ENCODE assay signal across 21 cellular contexts in the genomic region with DNA sequence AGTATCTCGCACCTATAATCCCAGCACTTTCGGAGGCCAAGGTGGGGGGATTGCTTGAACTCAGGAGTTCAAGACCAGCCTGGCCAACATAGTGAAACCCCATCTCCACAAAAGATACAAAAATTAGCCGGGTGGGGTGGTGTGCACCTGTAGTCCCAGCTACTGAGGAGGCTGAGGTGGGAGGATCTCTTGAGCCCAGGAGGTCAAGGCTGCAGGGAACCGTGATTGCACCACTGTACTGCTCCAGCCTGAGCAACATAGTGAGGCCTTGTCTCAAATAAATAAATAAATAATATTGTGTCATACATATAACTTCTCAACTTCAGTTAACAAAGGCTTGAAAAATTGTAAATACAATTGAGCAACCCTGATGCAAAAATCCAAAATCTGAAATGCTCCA. TPM values are rescaled to one million over a fixed set of nuclear protein-coding genes. Genes with fewer than 3 reads are reported as not detected.
DNase-seq lines count a peak whose midpoint lies in the region; TF ChIP-seq lines count a peak whose summit lies in the region.
"Had no signal": no experiment of that assay in that cellular context is flagged by ENCODE, and none has a peak within 500 bp of the region (broad histone marks: within the 10 kb centered on the region; RNA-seq: fewer than 3 reads in every experiment).

No MANE protein-coding gene starts in this region.

- H3K4me3 ChIP-seq in DOHH2 (ENCODE audit: low read length) (peak overlapping the region; percentile 34), LNCaP clone FGC (ENCODE audit: low read depth, low read length) (no peak overlapping the region), SU-DHL-6 (ENCODE audit: insufficient read depth, low read length, poor library complexity, severe bottlenecking) (no peak overlapping the region)
- H3K4me3 ChIP-seq: A549; BLaER1 treated with 17β-estradiol and CSF1 and Interleukin-3, amounts not matched to agents 10 nM and 100 nM; GM23248 had no signal

- H3K9me3 ChIP-seq in DOHH2 (ENCODE audit: control insufficient read depth, insufficient read depth, low read length): no peaks in the 10 kb centered on the region
- H3K9me3 ChIP-seq in SU-DHL-6 (ENCODE audit: insufficient read depth, low read length): no peaks in the 10 kb centered on the region
- H3K9me3 ChIP-seq: A549; BE2C; BLaER1 treated with 17β-estradiol and CSF1 and Interleukin-3, amounts not matched to agents 10 nM and 100 nM had no signal

- no peak overlapping the region for H3K4me3 Mint-ChIP-seq in type B pancreatic cell
- H3K4me3 Mint-ChIP-seq: CD14-positive monocyte; CD4-positive, alpha-beta T cell; CD8-positive, alpha-beta memory T cell had no signal

- H3F3A ChIP-seq in DOHH2 (ENCODE audit: control insufficient read depth, insufficient read depth) (peaks cover 26% of the 10 kb centered on the region), SU-DHL-6 (ENCODE audit: insufficient read depth) (peaks cover 38% of the 10 kb centered on the region)

- H3K4me1 ChIP-seq in DOHH2 (ENCODE audit: control insufficient read depth, low read length): peaks cover 77% of the 10 kb centered on the region

- H3K79me2 ChIP-seq in DOHH2 (ENCODE audit: control insufficient read depth, low read length): peaks cover 92% of the 10 kb centered on the region
- peaks cover 84% of the 10 kb centered on the region for H3K79me2 ChIP-seq in SU-DHL-6 (ENCODE audit: insufficient read depth, low read length)

- no peak for DNase-seq in LNCaP clone FGC (ENCODE audit: low read depth)
- no peak for DNase-seq in COR-L47 (lab: John Stamatoyannopoulos, UW)
- no peak for DNase-seq in type B pancreatic cell (ENCODE audit: extremely low spot score, unreplicated experiment)
- DNase-seq in NCI-H82 treated with DMSO at 0.1 percent for 48 hours (lab: John Stamatoyannopoulos, UW; ENCODE audit: unreplicated experiment): no peak
- DNase-seq: 8988T; ACHN; AML-193; BE2C; Calu3; CD4-positive, alpha-beta T cell; CD8-positive, alpha-beta memory T cell; DMS53; DMS79 treated with DMSO at 0.1 percent for 48 hours; GM23248; H7; HCEC 1CT had no signal

- no peaks in the 10 kb centered on the region for H3K27me3 Mint-ChIP-seq in type B pancreatic cell
- H3K27me3 Mint-ChIP-seq: CD4-positive, alpha-beta T cell; CD8-positive, alpha-beta memory T cell had no signal

- H4K20me1 ChIP-seq in DOHH2 (ENCODE audit: control insufficient read depth, insufficient read depth, low read depth, low read length) (peaks cover 7% of the 10 kb centered on the region; the same call in 1 of the 2 replicates), SU-DHL-6 (ENCODE audit: low read depth, low read length) (no peaks in the 10 kb centered on the region)

- H3K27ac ChIP-seq in DOHH2 (ENCODE audit: low read depth, low read length) (peak overlapping the region; percentile 44), SU-DHL-6 (ENCODE audit: low read depth, low read length) (no peak overlapping the region)
- H3K27ac ChIP-seq: A549, GM23248 had no signal

- H3K4me2 ChIP-seq in DOHH2 (ENCODE audit: low read length) (peak overlapping the region; percentile 59), SU-DHL-6 (ENCODE audit: low read depth, low read length, poor library complexity, severe bottlenecking) (peak overlapping the region; percentile 61)
- H3K4me2 ChIP-seq: A549 had no signal

- H3K36me3 ChIP-seq in DOHH2 (ENCODE audit: control insufficient read depth, low read length): peaks cover 66% of the 10 kb centered on the region
- H3K36me3 ChIP-seq in SU-DHL-6 (ENCODE audit: low read length): 0 out of 2 replicates have a peak, but pooled peaks cover 8% of the 10 kb centered on the region

- peaks cover 10% of the 10 kb centered on the region for H3K4me1 Mint-ChIP-seq in type B pancreatic cell (ENCODE audit: unreplicated experiment)

- H3K9me2 ChIP-seq in DOHH2 (replicated peaks; ENCODE audit: control insufficient read depth, low read length) (no peaks in the 10 kb centered on the region), SU-DHL-6 (replicated peaks; ENCODE audit: insufficient read depth, low read length) (no peaks in the 10 kb centered on the region)

- H3K36me3 Mint-ChIP-seq in type B pancreatic cell: peaks cover 18% of the 10 kb centered on the region

- TF ChIP-seq CTCF in DOHH2 (IDR thresholded peaks at IDR 0.05; ENCODE audit: low read depth, low read length, poor library complexity, severe bottlenecking) (no peak), LNCaP clone FGC (IDR thresholded peaks at IDR 0.05; ENCODE audit: control insufficient read depth, extremely low read depth, insufficient read depth) (0 out of 2 replicates have a peak, but pooled peaks have one; percentile 1), SU-DHL-6 (IDR thresholded peaks at IDR 0.05; ENCODE audit: insufficient read depth, low read length, poor library complexity, severe bottlenecking) (no peak), type B pancreatic cell (conservative IDR thresholded peaks at IDR 0.05) (no peak)

- no peaks in the 10 kb centered on the region for H3K27me3 ChIP-seq in DOHH2 (ENCODE audit: control insufficient read depth, low read length)
- no peaks in the 10 kb centered on the region for H3K27me3 ChIP-seq in SU-DHL-6 (ENCODE audit: low read length)
- H3K27me3 ChIP-seq: BE2C; BLaER1 treated with 17β-estradiol and CSF1 and Interleukin-3, amounts not matched to agents 10 nM and 100 nM had no signal

- no peak overlapping the region for H3K27ac Mint-ChIP-seq in type B pancreatic cell
- H3K27ac Mint-ChIP-seq: CD4-positive, alpha-beta T cell; CD8-positive, alpha-beta memory T cell had no signal

- H3K9ac ChIP-seq in SU-DHL-6 (ENCODE audit: low read length): no peak overlapping the region
- H3K9ac ChIP-seq: GM23248 had no signal

- no peak overlapping the region for H2AFZ ChIP-seq in SU-DHL-6 (ENCODE audit: low read depth, low read length, severe bottlenecking)
- H2AFZ ChIP-seq: GM23248 had no signal

- H3K9me3 Mint-ChIP-seq in type B pancreatic cell: no peaks in the 10 kb centered on the region
- H3K9me3 Mint-ChIP-seq: CD14-positive monocyte; CD4-positive, alpha-beta T cell; CD8-positive, alpha-beta memory T cell had no signal

RNA-seq across cellular contexts. Expression of gene AMFR, which starts 8.2 kb away (rescaled TPM):
- 65.4 and 86.4 TPM in 2 replicates for total RNA-seq in type B pancreatic cell (ENCODE audit: low replicate concordance)

RNA-seq across cellular contexts. Expression of gene NUDT21, which starts 34.0 kb away (rescaled TPM):
- total RNA-seq in type B pancreatic cell (ENCODE audit: low replicate concordance): 139 and 148 TPM in 2 replicates

RNA-seq across cellular contexts. Expression of gene OGFOD1, which starts 34.2 kb away (rescaled TPM):
- total RNA-seq in type B pancreatic cell (ENCODE audit: low replicate concordance): 45.9 and 52.2 TPM in 2 replicates
